In genomic region chr20:44019638-44020335, GRCh38 we compare ENCODE assay signal across 9 cellular contexts.
A peak's percentile ranks its signal among the peaks of the same experiment; 100 is the strongest.
DNase-seq lines count a peak whose midpoint lies in the region; ATAC-seq, FAIRE-seq and TF ChIP-seq lines count a peak whose summit lies in the region.
"Had no signal": no experiment of that assay in that cellular context is flagged by ENCODE, and none has a peak within 500 bp of the region (broad histone marks: within the 10 kb centered on the region; RNA-seq: fewer than 3 reads in every experiment).

No MANE protein-coding gene starts in this region.

- TF ChIP-seq EP300 in HepG2 (IDR thresholded peaks at IDR 0.05; ENCODE audit: low read depth in 2 of 2, low read length in 2 of 2) (no peak), HepG2 (CRISPR knock-in tag; IDR thresholded peaks at IDR 0.05; ENCODE audit: borderline replicate concordance) (no peak)

- ATAC-seq in HepG2 (no peak), GM19324 (IDR thresholded peaks at IDR 0.05; ENCODE audit: low FRiP score, unreplicated experiment) (no peak), HG03469 (IDR thresholded peaks at IDR 0.05; ENCODE audit: unreplicated experiment) (no peak)

- no peak for TF ChIP-seq CTCF in NB4 (IDR thresholded peaks at IDR 0.05; ENCODE audit: low read depth, low read length)
- TF ChIP-seq CTCF in HepG2 (CRISPR knock-in tag; IDR thresholded peaks at IDR 0.05), result no peak

- DNase-seq in Daoy (ENCODE audit: low read depth), result peak; percentile 50
- DNase-seq in NB4 (ENCODE audit: low read depth), result peak; percentile 26
- DNase-seq in activated effector memory CD4-positive, alpha-beta T cell treated with Interleukin-2 at 50 U/mL for 16 hours, result peak; percentile 12
- DNase-seq in HepG2 (ENCODE audit: low spot score), result no peak
- DNase-seq in ACHN, result no peak
- DNase-seq in NCI-H1417 treated with DMSO at 0.1 percent for 48 hours (lab: John Stamatoyannopoulos, UW), result no peak
- DNase-seq: midbrain had no signal

- no peak overlapping the region for H3K4me3 ChIP-seq in NB4 (ENCODE audit: low read depth, low read length)
- H3K4me3 ChIP-seq in HepG2 (replicated peaks in 1 of 3; ENCODE audit: insufficient read depth in 1 of 3, low read depth in 2 of 3, low read length in 3 of 3), result no peak overlapping the region

- CTCF ChIA-PET in HepG2 (lab: Yijun Ruan, JAX; ENCODE audit: low intra/inter-chr PET ratio, low total read pairs), result no interaction called here

- H3K4me1 ChIP-seq in HepG2 (ENCODE audit: insufficient read depth, low read length), result no peaks in the 10 kb centered on the region

- intact Hi-C loops in HepG2 (cut with micrococcal nuclease; ENCODE audit: unreplicated experiment), result no loop called here

- in situ Hi-C loops in HepG2 (cut with HindIII; ENCODE audit: extremely low pct_ligation_motif_present, low pct_unique_long_range_greater_than_20kb), result no loop called here
- in situ Hi-C loops in ACHN (cut with HindIII; ENCODE audit: low pct_ligation_motif_present, low pct_unique_long_range_greater_than_20kb, low sequenced_read_pairs), result no loop called here

- BruUV-seq in HepG2 (replicated peaks; lab: Mats Ljungman, UMichigan), result no TSS peak

- 9% methylated on average over 13 of the region's 13 CpGs for WGBS in HepG2 (ENCODE audit: low lambda C conversion rate)

- no peak overlapping the region for H3K27ac ChIP-seq in HepG2 (ENCODE audit: extremely low read length, insufficient read depth, low read length)

- H2AFZ ChIP-seq in HepG2 (ENCODE audit: low read length), result no peak overlapping the region

- no peaks in the 10 kb centered on the region for H3K9me3 ChIP-seq in HepG2 (ENCODE audit: low read length)

- no peaks in the 10 kb centered on the region for H4K20me1 ChIP-seq in HepG2 (ENCODE audit: insufficient read depth, low read length)

- POLR2A ChIA-PET in HepG2 (lab: Yijun Ruan, JAX), result no interaction called here

- peaks cover 0 to 65% of the 10 kb centered on the region in 2 experiments; a peak in 3 of 5 replicates for H3K27me3 ChIP-seq in HepG2 (ENCODE audit: control insufficient read depth in 1 of 2, insufficient read depth in 2 of 2, low read length in 2 of 2)

- TF ChIP-seq RAD21 in HepG2 (CRISPR knock-in tag; IDR thresholded peaks at IDR 0.05), result no peak

- H3K4me2 ChIP-seq in HepG2 (ENCODE audit: low read depth, low read length), result no peak overlapping the region

- H3K79me2 ChIP-seq in HepG2 (ENCODE audit: insufficient read depth, low read length), result no peaks in the 10 kb centered on the region

- H3K36me3 ChIP-seq in HepG2 (replicated peaks in 1 of 2; ENCODE audit: control insufficient read depth in 1 of 2, insufficient read depth in 2 of 2, low read length in 2 of 2), result no peaks in the 10 kb centered on the region

- FAIRE-seq in HepG2 (lab: Jason Lieb, UNC), result no peak

- H3K9ac ChIP-seq in HepG2 (ENCODE audit: insufficient read depth, low read depth, low read length), result no peak overlapping the region

- TF ChIP-seq POLR2A in NB4 (IDR thresholded peaks at IDR 0.05; ENCODE audit: extremely low read depth, insufficient read length) (no peak), HepG2 (IDR thresholded peaks at IDR 0.05; ENCODE audit: insufficient read depth in 1 of 2, low read depth in 2 of 2, low read length in 2 of 2) (no peak)

TF ChIP-seq in HepG2, 621 proteins besides CTCF, POLR2A, EP300 and RAD21:
- TF ChIP-seq TEAD3 (CRISPR knock-in tag; optimal IDR thresholded peaks at IDR 0.05; ENCODE audit: borderline replicate concordance) (no peak), ZNF768 (CRISPR knock-in tag; IDR thresholded peaks at IDR 0.05) (peak; percentile 89)

Comparison
In these comparisons a context has a peak if more than half of its experiments do, and no peak if none do; other contexts are left out.
1. DNase-seq: peak in Daoy (single experiment), NB4 (single experiment) and activated effector memory CD4-positive, alpha-beta T cell treated with Interleukin-2 at 50 U/mL for 16 hours (single experiment); none in HepG2 (single experiment), ACHN (single experiment) and NCI-H1417 treated with DMSO at 0.1 percent for 48 hours (single experiment).